In the genomic region with DNA sequence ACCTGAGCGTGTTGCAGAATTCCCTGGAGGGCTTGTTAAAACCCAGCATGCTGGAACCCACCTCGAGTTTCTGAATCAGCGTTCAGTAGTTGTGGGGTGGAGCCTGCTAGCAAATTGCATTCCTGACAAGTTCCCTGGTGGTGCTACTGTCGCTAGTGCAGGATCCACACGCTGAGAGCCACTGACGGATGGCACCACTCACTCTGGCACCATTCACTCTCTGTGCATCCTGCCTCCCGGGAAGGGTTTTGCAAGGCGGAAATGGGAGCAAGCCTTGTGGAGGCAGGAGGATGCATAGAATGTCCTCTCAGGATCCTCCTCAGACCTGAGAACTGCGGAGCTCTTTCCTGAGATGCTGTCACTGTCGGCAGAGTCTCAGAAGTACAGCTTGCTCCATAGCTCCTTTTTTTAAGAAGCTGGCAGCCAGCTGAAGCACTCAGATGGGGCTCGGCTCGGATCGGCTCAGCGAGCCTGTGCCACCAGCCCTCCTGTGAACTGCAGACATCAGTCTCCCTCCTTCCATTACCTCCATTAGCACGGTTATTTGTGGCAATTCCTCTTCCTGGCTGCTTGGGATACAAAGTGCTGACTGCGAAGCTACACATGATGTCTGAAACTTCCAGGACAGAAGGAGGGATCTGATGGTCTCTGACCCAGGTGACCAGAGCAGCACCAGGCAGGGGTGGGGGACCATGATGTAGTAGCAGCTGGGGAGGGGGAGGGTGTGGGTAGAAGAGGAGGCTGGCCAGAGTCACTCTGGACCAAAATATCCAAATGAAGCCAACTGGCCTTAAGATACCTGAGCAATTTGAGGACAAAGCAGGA, we compare ENCODE assay signal across 15 cellular contexts.
DNase-seq lines count a peak whose midpoint lies in the region; ATAC-seq and TF ChIP-seq lines count a peak whose summit lies in the region.
"Had no signal": no experiment of that assay in that cellular context is flagged by ENCODE, and none has a peak within 500 bp of the region (broad histone marks: within the 10 kb centered on the region; RNA-seq: fewer than 3 reads in every experiment).

No MANE protein-coding gene starts in this region.

- H3K4me3 Mint-ChIP-seq in T-helper 2 cell treated with Interferon-gamma antibody and Interleukin-4, amounts not matched to agents 5 μg/mL and 100 μg/mL, for 36 hours, result no peak overlapping the region
- H3K4me3 Mint-ChIP-seq: activated T-cell treated with anti-CD3 and anti-CD28 coated beads, Interleukin-2, amount 50 U/mL, for 24 hours; CD14-positive monocyte; natural killer cell treated with Interleukin-12 subunit alpha and Interleukin-12 subunit beta and Interleukin-15 and Interleukin-18, amount 100 ng/mL, for 72 hours had no signal

- H3K23ac ChIP-seq in mesendoderm (ENCODE audit: low read length), result no peak overlapping the region

- H3K9ac ChIP-seq in mesendoderm (ENCODE audit: low read length), result no peak overlapping the region

- H2BK120ac ChIP-seq in mesendoderm (ENCODE audit: low read depth, low read length), result no peak overlapping the region

- H2BK15ac ChIP-seq in mesendoderm (replicated peaks; ENCODE audit: low read depth), result no peak overlapping the region

- H3K4me2 ChIP-seq in mesendoderm (ENCODE audit: low read length), result peak overlapping the region; percentile 15

- peaks cover 0 to 22% (median 0%) of the 10 kb centered on the region in 45 donors for H3K27me3 ChIP-seq in dorsolateral prefrontal cortex
- no peaks in the 10 kb centered on the region for H3K27me3 ChIP-seq in mesendoderm (ENCODE audit: insufficient read depth, low read length, poor library complexity)

- DNase-seq in ELF-1 (ENCODE audit: low read depth, low spot score) (peak; percentile 52), NCI-H2107 (lab: John Stamatoyannopoulos, UW) (peak; percentile 2), dorsolateral prefrontal cortex (peak in 9 of 10 donors; percentile 3 to 62 (median 46)), mesendoderm (peak; percentile 66), epidermal melanocyte (ENCODE audit: insufficient read length, low spot score) (no peak)
- DNase-seq in T-helper 2 cell treated with Interferon-gamma antibody and Interleukin-4, amounts not matched to agents 5 μg/mL and 100 μg/mL, for 36 hours (ENCODE audit: low spot score), result no peak
- DNase-seq: activated T-cell treated with anti-CD3 and anti-CD28 coated beads, Interleukin-2, amount 50 U/mL, for 24 hours; adrenal gland; effector CD8-positive, alpha-beta T cell; NCI-H2029 had no signal

- H3K36me3 ChIP-seq in mesendoderm (ENCODE audit: control insufficient read depth, insufficient read depth, low read length), result no peaks in the 10 kb centered on the region
- H3K36me3 ChIP-seq: adrenal gland had no signal

- peak overlapping the region in 35 of 59 donors; percentile 4 to 78 (median 61) for H3K27ac ChIP-seq in dorsolateral prefrontal cortex
- no peak overlapping the region for H3K27ac ChIP-seq in mesendoderm (ENCODE audit: low read depth, low read length)
- H3K27ac ChIP-seq: adrenal gland, skin epidermis had no signal

- no CpG with 5 or more reads among the region's 16 CpGs for WGBS in mesendoderm (ENCODE audit: extremely low coverage, insufficient coverage, low lambda C conversion rate)

- no peaks in the 10 kb centered on the region for H3K36me3 Mint-ChIP-seq in T-helper 2 cell treated with Interferon-gamma antibody and Interleukin-4, amounts not matched to agents 5 μg/mL and 100 μg/mL, for 36 hours (ENCODE audit: low read depth)
- H3K36me3 Mint-ChIP-seq: CD14-positive monocyte; natural killer cell treated with Interleukin-12 subunit alpha and Interleukin-12 subunit beta and Interleukin-15 and Interleukin-18, amount 100 ng/mL, for 72 hours had no signal

- H3K4me3 ChIP-seq in dorsolateral prefrontal cortex (peak overlapping the region in 39 of 59 donors; percentile 2 to 46 (median 27)), mesendoderm (ENCODE audit: low read length) (no peak overlapping the region)
- H3K4me3 ChIP-seq: adrenal gland, skin epidermis had no signal

- intact Hi-C loops in dorsolateral prefrontal cortex (cut with DNase I), result no loop called here

- no peak overlapping the region for H2BK5ac ChIP-seq in mesendoderm (ENCODE audit: low read length)

- H3K4me1 ChIP-seq in mesendoderm (ENCODE audit: control insufficient read depth, low read depth, low read length), result peaks cover 3% of the 10 kb centered on the region
- H3K4me1 ChIP-seq: adrenal gland had no signal

- H3K9me3 Mint-ChIP-seq in T-helper 2 cell treated with Interferon-gamma antibody and Interleukin-4, amounts not matched to agents 5 μg/mL and 100 μg/mL, for 36 hours, result no peaks in the 10 kb centered on the region
- H3K9me3 Mint-ChIP-seq: activated T-cell treated with anti-CD3 and anti-CD28 coated beads, Interleukin-2, amount 50 U/mL, for 24 hours; natural killer cell treated with Interleukin-12 subunit alpha and Interleukin-12 subunit beta and Interleukin-15 and Interleukin-18, amount 100 ng/mL, for 72 hours had no signal

- H3K79me2 ChIP-seq in mesendoderm (ENCODE audit: control insufficient read depth, insufficient read depth, low read length), result no peaks in the 10 kb centered on the region

- H3K27ac Mint-ChIP-seq in T-helper 2 cell treated with Interferon-gamma antibody and Interleukin-4, amounts not matched to agents 5 μg/mL and 100 μg/mL, for 36 hours, result no peak overlapping the region
- H3K27ac Mint-ChIP-seq: activated T-cell treated with anti-CD3 and anti-CD28 coated beads, Interleukin-2, amount 50 U/mL, for 24 hours; CD14-positive monocyte; natural killer cell treated with Interleukin-12 subunit alpha and Interleukin-12 subunit beta and Interleukin-15 and Interleukin-18, amount 100 ng/mL, for 72 hours had no signal

- H3K79me1 ChIP-seq in mesendoderm (ENCODE audit: low read length), result no peaks in the 10 kb centered on the region

- no peak overlapping the region for H3K4ac ChIP-seq in mesendoderm (ENCODE audit: low read depth, low read length)

- no peak overlapping the region for H2AK5ac ChIP-seq in mesendoderm (ENCODE audit: low read length)

- no peak overlapping the region for H4K5ac ChIP-seq in mesendoderm (ENCODE audit: low read length)

- H3K56ac ChIP-seq in mesendoderm (ENCODE audit: low read length), result no peak overlapping the region

- no peaks in the 10 kb centered on the region for H3K27me3 Mint-ChIP-seq in T-helper 2 cell treated with Interferon-gamma antibody and Interleukin-4, amounts not matched to agents 5 μg/mL and 100 μg/mL, for 36 hours (ENCODE audit: low read depth)

- peak in 1 of 56 donors; percentile 7 for TF ChIP-seq CTCF in dorsolateral prefrontal cortex (IDR thresholded peaks at IDR 0.05 in 54 of 56, conservative IDR thresholded peaks at IDR 0.05 in 2 of 56; ENCODE audit: low read depth in 1 of 56, partially characterized antibody in 56 of 56)

- ATAC-seq in HG02981 (IDR thresholded peaks at IDR 0.05; ENCODE audit: unreplicated experiment) (no peak), GM19467 (IDR thresholded peaks at IDR 0.05; ENCODE audit: unreplicated experiment) (no peak)
- ATAC-seq: natural killer cell treated with Interleukin-12 subunit alpha and Interleukin-12 subunit beta and Interleukin-15 and Interleukin-18, amount 100 ng/mL, for 72 hours had no signal

- H3K4me1 Mint-ChIP-seq in T-helper 2 cell treated with Interferon-gamma antibody and Interleukin-4, amounts not matched to agents 5 μg/mL and 100 μg/mL, for 36 hours (ENCODE audit: low read depth), result no peaks in the 10 kb centered on the region
- H3K4me1 Mint-ChIP-seq: CD14-positive monocyte had no signal

- H3K18ac ChIP-seq in mesendoderm (ENCODE audit: low read length), result no peak overlapping the region

- H4K8ac ChIP-seq in mesendoderm (ENCODE audit: low read depth, low read length), result no peak overlapping the region

Comparison
In these comparisons a context has a peak if more than half of its experiments do, and no peak if none do; other contexts are left out.
1. DNase-seq: peak in ELF-1 (single experiment), NCI-H2107 (single experiment), dorsolateral prefrontal cortex (9 of 10) and mesendoderm (single experiment); none in epidermal melanocyte (single experiment) and T-helper 2 cell treated with Interferon-gamma antibody and Interleukin-4, amounts not matched to agents 5 μg/mL and 100 μg/mL, for 36 hours (single experiment).